Comparison of ENCODE assay signal across 4 cellular contexts in genomic region chrX:72808110-72808509, GRCh38. TPM values are rescaled to one million over a fixed set of nuclear protein-coding genes. Genes with fewer than 3 reads are reported as not detected.
"Had no signal": no experiment of that assay in that cellular context is flagged by ENCODE, and none has a peak within 500 bp of the region (broad histone marks: within the 10 kb centered on the region; RNA-seq: fewer than 3 reads in every experiment).

TSS of gene FAM236D (minus strand) at chrX:72808210. CDS start at chrX:72808110, 100 bp downstream.

RNA-seq across cellular contexts. Expression of gene FAM236D, which starts in this region (rescaled TPM):
- total RNA-seq: LHCN-M2, M059J, MCF 10A, NCI-H460 had no signal
